1 cellular context compared by ENCODE assay signal in the genomic region with DNA sequence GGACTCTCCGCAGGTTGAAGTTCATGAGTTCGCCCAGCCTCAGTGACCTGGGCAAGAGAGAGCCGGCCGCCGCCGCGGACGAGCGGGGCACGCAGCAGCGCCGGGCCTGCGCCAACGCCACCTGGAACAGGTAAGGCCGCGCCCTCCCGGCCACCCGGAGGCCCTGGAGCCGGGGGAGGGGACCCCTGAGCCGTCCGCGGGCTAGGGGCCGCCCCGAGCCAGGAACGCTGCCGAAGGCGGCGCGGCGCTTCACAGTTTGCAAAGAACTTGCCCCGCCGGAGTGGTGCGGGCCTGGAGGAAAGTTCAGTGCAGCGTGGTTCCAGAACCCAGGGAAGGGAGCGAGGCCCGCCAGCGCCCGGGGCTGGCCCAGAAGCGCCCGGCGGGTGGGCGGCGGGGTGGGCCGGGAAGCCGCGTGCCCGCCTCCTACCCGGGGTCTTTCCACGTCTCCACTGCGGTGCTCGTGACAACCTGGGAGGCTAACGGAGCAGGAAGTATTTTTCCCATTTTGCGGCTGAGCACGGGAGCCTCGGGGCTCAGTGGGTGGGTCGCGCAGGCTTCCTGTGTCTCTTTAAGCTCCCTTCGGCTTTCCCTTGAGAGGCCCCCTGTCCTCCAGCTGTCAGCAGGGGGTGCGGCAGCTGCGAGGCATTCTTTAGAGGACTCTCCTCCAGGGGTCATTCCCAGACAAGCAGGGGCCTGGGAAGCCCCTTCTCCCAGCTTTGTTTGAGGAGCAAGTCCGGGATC.
TF ChIP-seq lines count a peak whose summit lies in the region.

No MANE protein-coding gene starts in this region.

TF ChIP-seq in HepG2, 621 proteins besides CTCF, POLR2A, EP300 and RAD21 (continued from another document and continues in another):
- TF ChIP-seq ZMYM2 (CRISPR knock-in tag; IDR thresholded peaks at IDR 0.05) (no peak), CCAR2 (optimal IDR thresholded peaks at IDR 0.05; ENCODE audit: low read depth, low read length) (no peak), KDM2A (CRISPR knock-in tag; IDR thresholded peaks at IDR 0.05; ENCODE audit: borderline replicate concordance, low read depth) (peak; percentile 17; the same call in 1 of the 2 replicates), ZC3H4 (CRISPR knock-in tag; IDR thresholded peaks at IDR 0.05; ENCODE audit: borderline replicate concordance) (no peak), FLYWCH1 (CRISPR knock-in tag; IDR thresholded peaks at IDR 0.05) (no peak), ZSCAN9 (CRISPR knock-in tag; IDR thresholded peaks at IDR 0.05; ENCODE audit: borderline replicate concordance) (no peak), TBX2 (CRISPR knock-in tag; IDR thresholded peaks at IDR 0.05; ENCODE audit: borderline replicate concordance) (no peak; the same call in 1 of the 2 replicates), FOXO1 (CRISPR knock-in tag; IDR thresholded peaks at IDR 0.05) (no peak), SMAD9 (CRISPR knock-in tag; IDR thresholded peaks at IDR 0.05) (no peak), ZNF777 (CRISPR knock-in tag; IDR thresholded peaks at IDR 0.05) (peak; percentile 4; the same call in 1 of the 2 replicates), PCBP2 (optimal IDR thresholded peaks at IDR 0.05; ENCODE audit: low read depth, low read length, poor library complexity, severe bottlenecking) (no peak), ZFP36 (IDR thresholded peaks at IDR 0.05; ENCODE audit: borderline replicate concordance, low read depth, low read length, partially characterized antibody) (no peak), YY1 (IDR thresholded peaks at IDR 0.05; ENCODE audit: insufficient read depth, insufficient replicate concordance, low read depth, low read length) (peak; percentile 15), ONECUT2 (CRISPR knock-in tag; IDR thresholded peaks at IDR 0.05) (no peak), PAX8 (CRISPR knock-in tag; IDR thresholded peaks at IDR 0.05; ENCODE audit: borderline replicate concordance) (no peak), MZF1 (CRISPR knock-in tag; IDR thresholded peaks at IDR 0.05; ENCODE audit: borderline replicate concordance) (no peak), ZNF75D (CRISPR knock-in tag; IDR thresholded peaks at IDR 0.05; ENCODE audit: borderline replicate concordance) (no peak), ZNF781 (CRISPR knock-in tag; IDR thresholded peaks at IDR 0.05; ENCODE audit: borderline replicate concordance, not compliant biosample characterization) (no peak), ZNF670 (CRISPR knock-in tag; IDR thresholded peaks at IDR 0.05; ENCODE audit: borderline replicate concordance) (no peak), RBAK (CRISPR knock-in tag; IDR thresholded peaks at IDR 0.05) (no peak), KDM6A (CRISPR knock-in tag; IDR thresholded peaks at IDR 0.05; ENCODE audit: low read depth) (no peak), ZNF124 (CRISPR knock-in tag; IDR thresholded peaks at IDR 0.05) (no peak), ZFP37 (CRISPR knock-in tag; IDR thresholded peaks at IDR 0.05; ENCODE audit: borderline replicate concordance) (no peak), SAP130 (CRISPR knock-in tag; IDR thresholded peaks at IDR 0.05; ENCODE audit: low read depth) (peak; percentile 41; the same call in 1 of the 2 replicates), ZNF350 (CRISPR knock-in tag; IDR thresholded peaks at IDR 0.05; ENCODE audit: borderline replicate concordance, low read depth) (no peak), RBFOX2 (IDR thresholded peaks at IDR 0.05; ENCODE audit: low read depth, low read length) (peak; percentile 4; the same call in 1 of the 2 replicates), ZSCAN20 (CRISPR knock-in tag; IDR thresholded peaks at IDR 0.05; ENCODE audit: borderline replicate concordance) (no peak), SMC3 (IDR thresholded peaks at IDR 0.05; ENCODE audit: low read length) (no peak), ZNF430 (CRISPR knock-in tag; IDR thresholded peaks at IDR 0.05) (no peak), ZBTB7B (CRISPR knock-in tag; IDR thresholded peaks at IDR 0.05) (0 out of 2 replicates have a peak, but pooled peaks have one; percentile 20), MAFF (IDR thresholded peaks at IDR 0.05; ENCODE audit: low read depth, low read length) (no peak), TEAD2 (CRISPR knock-in tag; IDR thresholded peaks at IDR 0.05) (no peak), ZNF530 (CRISPR knock-in tag; IDR thresholded peaks at IDR 0.05; ENCODE audit: low read depth) (no peak), HOXA3 (CRISPR knock-in tag; IDR thresholded peaks at IDR 0.05) (no peak), SMAD3 (CRISPR knock-in tag; IDR thresholded peaks at IDR 0.05) (no peak), TGIF2 (CRISPR knock-in tag; IDR thresholded peaks at IDR 0.05) (no peak), ZNF136 (CRISPR knock-in tag; IDR thresholded peaks at IDR 0.05; ENCODE audit: low read depth) (no peak), YEATS2 (CRISPR knock-in tag; IDR thresholded peaks at IDR 0.05; ENCODE audit: borderline replicate concordance) (no peak), AKAP8 (CRISPR knock-in tag; IDR thresholded peaks at IDR 0.05) (0 out of 2 replicates have a peak, but pooled peaks have one; percentile 13), BRCA1 (CRISPR knock-in tag; IDR thresholded peaks at IDR 0.05) (no peak), ERF (CRISPR knock-in tag; IDR thresholded peaks at IDR 0.05) (no peak), ZNF382 (CRISPR knock-in tag; IDR thresholded peaks at IDR 0.05; ENCODE audit: borderline replicate concordance) (no peak), ZNF30 (CRISPR knock-in tag; IDR thresholded peaks at IDR 0.05) (no peak), HNRNPL (IDR thresholded peaks at IDR 0.05; ENCODE audit: low read depth, low read length) (no peak)
- TF ChIP-seq, protein P1, sequence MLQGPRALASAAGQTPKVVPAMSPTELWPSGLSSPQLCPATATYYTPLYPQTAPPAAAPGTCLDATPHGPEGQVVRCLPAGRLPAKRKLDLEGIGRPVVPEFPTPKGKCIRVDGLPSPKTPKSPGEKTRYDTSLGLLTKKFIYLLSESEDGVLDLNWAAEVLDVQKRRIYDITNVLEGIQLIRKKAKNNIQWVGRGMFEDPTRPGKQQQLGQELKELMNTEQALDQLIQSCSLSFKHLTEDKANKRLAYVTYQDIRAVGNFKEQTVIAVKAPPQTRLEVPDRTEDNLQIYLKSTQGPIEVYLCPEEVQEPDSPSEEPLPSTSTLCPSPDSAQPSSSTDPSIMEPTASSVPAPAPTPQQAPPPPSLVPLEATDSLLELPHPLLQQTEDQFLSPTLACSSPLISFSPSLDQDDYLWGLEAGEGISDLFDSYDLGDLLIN (CRISPR knock-in tag; IDR thresholded peaks at IDR 0.05; ENCODE audit: borderline replicate concordance), result no peak
- TF ChIP-seq, protein P2, sequence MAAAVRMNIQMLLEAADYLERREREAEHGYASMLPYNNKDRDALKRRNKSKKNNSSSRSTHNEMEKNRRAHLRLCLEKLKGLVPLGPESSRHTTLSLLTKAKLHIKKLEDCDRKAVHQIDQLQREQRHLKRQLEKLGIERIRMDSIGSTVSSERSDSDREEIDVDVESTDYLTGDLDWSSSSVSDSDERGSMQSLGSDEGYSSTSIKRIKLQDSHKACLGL (CRISPR knock-in tag; IDR thresholded peaks at IDR 0.05), result 0 out of 2 replicates have a peak, but pooled peaks have one; percentile 4
- TF ChIP-seq, protein P3, sequence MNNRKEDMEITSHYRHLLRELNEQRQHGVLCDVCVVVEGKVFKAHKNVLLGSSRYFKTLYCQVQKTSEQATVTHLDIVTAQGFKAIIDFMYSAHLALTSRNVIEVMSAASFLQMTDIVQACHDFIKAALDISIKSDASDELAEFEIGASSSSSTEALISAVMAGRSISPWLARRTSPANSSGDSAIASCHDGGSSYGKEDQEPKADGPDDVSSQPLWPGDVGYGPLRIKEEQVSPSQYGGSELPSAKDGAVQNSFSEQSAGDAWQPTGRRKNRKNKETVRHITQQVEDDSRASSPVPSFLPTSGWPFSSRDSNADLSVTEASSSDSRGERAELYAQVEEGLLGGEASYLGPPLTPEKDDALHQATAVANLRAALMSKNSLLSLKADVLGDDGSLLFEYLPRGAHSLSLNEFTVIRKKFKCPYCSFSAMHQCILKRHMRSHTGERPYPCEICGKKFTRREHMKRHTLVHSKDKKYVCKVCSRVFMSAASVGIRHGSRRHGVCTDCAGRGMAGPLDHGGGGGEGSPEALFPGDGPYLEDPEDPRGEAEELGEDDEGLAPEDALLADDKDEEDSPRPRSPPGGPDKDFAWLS (CRISPR knock-in tag; IDR thresholded peaks at IDR 0.05; ENCODE audit: borderline replicate concordance), result no peak
- TF ChIP-seq, protein P4, sequence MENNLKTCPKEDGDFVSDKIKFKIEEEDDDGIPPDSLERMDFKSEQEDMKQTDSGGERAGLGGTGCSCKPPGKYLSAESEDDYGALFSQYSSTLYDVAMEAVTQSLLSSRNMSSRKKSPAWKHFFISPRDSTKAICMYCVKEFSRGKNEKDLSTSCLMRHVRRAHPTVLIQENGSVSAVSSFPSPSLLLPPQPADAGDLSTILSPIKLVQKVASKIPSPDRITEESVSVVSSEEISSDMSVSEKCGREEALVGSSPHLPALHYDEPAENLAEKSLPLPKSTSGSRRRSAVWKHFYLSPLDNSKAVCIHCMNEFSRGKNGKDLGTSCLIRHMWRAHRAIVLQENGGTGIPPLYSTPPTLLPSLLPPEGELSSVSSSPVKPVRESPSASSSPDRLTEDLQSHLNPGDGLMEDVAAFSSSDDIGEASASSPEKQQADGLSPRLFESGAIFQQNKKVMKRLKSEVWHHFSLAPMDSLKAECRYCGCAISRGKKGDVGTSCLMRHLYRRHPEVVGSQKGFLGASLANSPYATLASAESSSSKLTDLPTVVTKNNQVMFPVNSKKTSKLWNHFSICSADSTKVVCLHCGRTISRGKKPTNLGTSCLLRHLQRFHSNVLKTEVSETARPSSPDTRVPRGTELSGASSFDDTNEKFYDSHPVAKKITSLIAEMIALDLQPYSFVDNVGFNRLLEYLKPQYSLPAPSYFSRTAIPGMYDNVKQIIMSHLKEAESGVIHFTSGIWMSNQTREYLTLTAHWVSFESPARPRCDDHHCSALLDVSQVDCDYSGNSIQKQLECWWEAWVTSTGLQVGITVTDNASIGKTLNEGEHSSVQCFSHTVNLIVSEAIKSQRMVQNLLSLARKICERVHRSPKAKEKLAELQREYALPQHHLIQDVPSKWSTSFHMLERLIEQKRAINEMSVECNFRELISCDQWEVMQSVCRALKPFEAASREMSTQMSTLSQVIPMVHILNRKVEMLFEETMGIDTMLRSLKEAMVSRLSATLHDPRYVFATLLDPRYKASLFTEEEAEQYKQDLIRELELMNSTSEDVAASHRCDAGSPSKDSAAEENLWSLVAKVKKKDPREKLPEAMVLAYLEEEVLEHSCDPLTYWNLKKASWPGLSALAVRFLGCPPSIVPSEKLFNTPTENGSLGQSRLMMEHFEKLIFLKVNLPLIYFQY (CRISPR knock-in tag; IDR thresholded peaks at IDR 0.05; ENCODE audit: borderline replicate concordance), result no peak
- TF ChIP-seq, protein P5, sequence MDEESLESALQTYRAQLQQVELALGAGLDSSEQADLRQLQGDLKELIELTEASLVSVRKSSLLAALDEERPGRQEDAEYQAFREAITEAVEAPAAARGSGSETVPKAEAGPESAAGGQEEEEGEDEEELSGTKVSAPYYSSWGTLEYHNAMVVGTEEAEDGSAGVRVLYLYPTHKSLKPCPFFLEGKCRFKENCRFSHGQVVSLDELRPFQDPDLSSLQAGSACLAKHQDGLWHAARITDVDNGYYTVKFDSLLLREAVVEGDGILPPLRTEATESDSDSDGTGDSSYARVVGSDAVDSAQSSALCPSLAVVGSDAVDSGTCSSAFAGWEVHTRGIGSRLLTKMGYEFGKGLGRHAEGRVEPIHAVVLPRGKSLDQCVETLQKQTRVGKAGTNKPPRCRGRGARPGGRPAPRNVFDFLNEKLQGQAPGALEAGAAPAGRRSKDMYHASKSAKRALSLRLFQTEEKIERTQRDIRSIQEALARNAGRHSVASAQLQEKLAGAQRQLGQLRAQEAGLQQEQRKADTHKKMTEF (CRISPR knock-in tag; IDR thresholded peaks at IDR 0.05), result no peak
- TF ChIP-seq, protein P6, sequence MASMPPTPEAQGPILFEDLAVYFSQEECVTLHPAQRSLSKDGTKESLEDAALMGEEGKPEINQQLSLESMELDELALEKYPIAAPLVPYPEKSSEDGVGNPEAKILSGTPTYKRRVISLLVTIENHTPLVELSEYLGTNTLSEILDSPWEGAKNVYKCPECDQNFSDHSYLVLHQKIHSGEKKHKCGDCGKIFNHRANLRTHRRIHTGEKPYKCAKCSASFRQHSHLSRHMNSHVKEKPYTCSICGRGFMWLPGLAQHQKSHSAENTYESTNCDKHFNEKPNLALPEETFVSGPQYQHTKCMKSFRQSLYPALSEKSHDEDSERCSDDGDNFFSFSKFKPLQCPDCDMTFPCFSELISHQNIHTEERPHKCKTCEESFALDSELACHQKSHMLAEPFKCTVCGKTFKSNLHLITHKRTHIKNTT (CRISPR knock-in tag; IDR thresholded peaks at IDR 0.05), result no peak
- TF ChIP-seq, protein P7, sequence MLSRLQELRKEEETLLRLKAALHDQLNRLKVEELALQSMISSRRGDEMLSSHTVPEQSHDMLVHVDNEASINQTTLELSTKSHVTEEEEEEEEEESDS (CRISPR knock-in tag; IDR thresholded peaks at IDR 0.05; ENCODE audit: borderline replicate concordance), result no peak
- TF ChIP-seq, protein P8, sequence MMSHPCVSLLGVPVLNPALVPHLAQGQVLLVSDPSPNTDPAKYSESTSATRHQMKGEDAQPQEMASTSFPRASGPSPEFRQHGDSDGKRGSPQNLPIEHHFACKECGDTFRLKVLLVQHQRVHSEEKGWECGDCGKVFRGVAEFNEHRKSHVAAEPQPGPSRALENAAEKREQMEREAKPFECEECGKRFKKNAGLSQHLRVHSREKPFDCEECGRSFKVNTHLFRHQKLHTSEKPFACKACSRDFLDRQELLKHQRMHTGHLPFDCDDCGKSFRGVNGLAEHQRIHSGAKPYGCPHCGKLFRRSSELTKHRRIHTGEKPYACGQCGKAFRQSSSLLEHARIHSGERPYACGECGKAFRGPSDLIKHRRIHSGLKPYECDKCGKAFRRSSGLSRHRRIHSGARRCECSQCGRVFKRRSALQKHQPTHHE (CRISPR knock-in tag; IDR thresholded peaks at IDR 0.05; ENCODE audit: borderline replicate concordance), result no peak
- TF ChIP-seq, protein P9, sequence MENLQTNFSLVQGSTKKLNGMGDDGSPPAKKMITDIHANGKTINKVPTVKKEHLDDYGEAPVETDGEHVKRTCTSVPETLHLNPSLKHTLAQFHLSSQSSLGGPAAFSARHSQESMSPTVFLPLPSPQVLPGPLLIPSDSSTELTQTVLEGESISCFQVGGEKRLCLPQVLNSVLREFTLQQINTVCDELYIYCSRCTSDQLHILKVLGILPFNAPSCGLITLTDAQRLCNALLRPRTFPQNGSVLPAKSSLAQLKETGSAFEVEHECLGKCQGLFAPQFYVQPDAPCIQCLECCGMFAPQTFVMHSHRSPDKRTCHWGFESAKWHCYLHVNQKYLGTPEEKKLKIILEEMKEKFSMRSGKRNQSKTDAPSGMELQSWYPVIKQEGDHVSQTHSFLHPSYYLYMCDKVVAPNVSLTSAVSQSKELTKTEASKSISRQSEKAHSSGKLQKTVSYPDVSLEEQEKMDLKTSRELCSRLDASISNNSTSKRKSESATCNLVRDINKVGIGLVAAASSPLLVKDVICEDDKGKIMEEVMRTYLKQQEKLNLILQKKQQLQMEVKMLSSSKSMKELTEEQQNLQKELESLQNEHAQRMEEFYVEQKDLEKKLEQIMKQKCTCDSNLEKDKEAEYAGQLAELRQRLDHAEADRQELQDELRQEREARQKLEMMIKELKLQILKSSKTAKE (CRISPR knock-in tag; IDR thresholded peaks at IDR 0.05; ENCODE audit: borderline replicate concordance), result no peak
